26 cellular contexts compared by ENCODE assay signal in genomic region chr16:3348547-3349167, GRCh38. TPM values are rescaled to one million over a fixed set of nuclear protein-coding genes. Genes with fewer than 3 reads are reported as not detected.
DNase-seq lines count a peak whose midpoint lies in the region; ATAC-seq and TF ChIP-seq lines count a peak whose summit lies in the region.
"Had no signal": no experiment of that assay in that cellular context is flagged by ENCODE, and none has a peak within 500 bp of the region (broad histone marks: within the 10 kb centered on the region; RNA-seq: fewer than 3 reads in every experiment).

No MANE protein-coding gene starts in this region.

- H3K9ac ChIP-seq in SU-DHL-6 (ENCODE audit: low read length) = peak overlapping the region; percentile 56
- H3K9ac ChIP-seq: GM23248 had no signal

- no peak for TF ChIP-seq CTCF in SU-DHL-6 (IDR thresholded peaks at IDR 0.05; ENCODE audit: insufficient read depth, low read length, poor library complexity, severe bottlenecking)
- no peak for TF ChIP-seq CTCF in progenitor cell of endocrine pancreas (IDR thresholded peaks at IDR 0.05; ENCODE audit: unreplicated experiment)
- no peak for TF ChIP-seq CTCF in glutamatergic neuron (IDR thresholded peaks at IDR 0.05; ENCODE audit: partially characterized antibody, unreplicated experiment)

- H3K27me3 Mint-ChIP-seq in activated naive CD8-positive, alpha-beta T cell treated with anti-CD3 and anti-CD28 coated beads, Interleukin-2, amount 50 U/mL, for 24 hours = no peaks in the 10 kb centered on the region
- no peaks in the 10 kb centered on the region for H3K27me3 Mint-ChIP-seq in activated naive CD8-positive, alpha-beta T cell treated with anti-CD3 and anti-CD28 coated beads for 36 hours
- H3K27me3 Mint-ChIP-seq in progenitor cell of endocrine pancreas = peaks cover 3% of the 10 kb centered on the region
- H3K27me3 Mint-ChIP-seq in glutamatergic neuron (ENCODE audit: unreplicated experiment) = peaks cover 2% of the 10 kb centered on the region
- H3K27me3 Mint-ChIP-seq: naive B cell had no signal

- H3K9me2 ChIP-seq in SU-DHL-6 (replicated peaks; ENCODE audit: insufficient read depth, low read length) = no peaks in the 10 kb centered on the region

- ATAC-seq in activated naive CD8-positive, alpha-beta T cell treated with anti-CD3 and anti-CD28 coated beads, Interleukin-2, amount 50 U/mL, for 24 hours = peak; percentile 15

- no peaks in the 10 kb centered on the region for H3K79me2 ChIP-seq in SU-DHL-6 (ENCODE audit: insufficient read depth, low read length)

- H3K27ac Mint-ChIP-seq in activated naive CD8-positive, alpha-beta T cell treated with anti-CD3 and anti-CD28 coated beads, Interleukin-2, amount 50 U/mL, for 24 hours = no peak overlapping the region
- no peak overlapping the region for H3K27ac Mint-ChIP-seq in activated naive CD8-positive, alpha-beta T cell treated with anti-CD3 and anti-CD28 coated beads for 36 hours
- H3K27ac Mint-ChIP-seq in progenitor cell of endocrine pancreas (peak overlapping the region; percentile 16), glutamatergic neuron (ENCODE audit: unreplicated experiment) (no peak overlapping the region)

- H3F3A ChIP-seq in SU-DHL-6 (ENCODE audit: insufficient read depth) = peaks cover 39% of the 10 kb centered on the region

- H3K36me3 ChIP-seq in SU-DHL-6 (ENCODE audit: low read length) = no peaks in the 10 kb centered on the region
- H3K36me3 ChIP-seq: sigmoid colon had no signal

- H3K4me3 ChIP-seq in SU-DHL-6 (ENCODE audit: insufficient read depth, low read length, poor library complexity, severe bottlenecking) = peak overlapping the region; percentile 27
- H3K4me3 ChIP-seq: GM23248, sigmoid colon had no signal

- peak overlapping the region; percentile 95 for H3K27ac ChIP-seq in SU-DHL-6 (ENCODE audit: low read depth, low read length)
- H3K27ac ChIP-seq: C4-2B, epithelial cell of prostate, GM23248, sigmoid colon, VCaP had no signal

- no peaks in the 10 kb centered on the region for H3K36me3 Mint-ChIP-seq in activated naive CD8-positive, alpha-beta T cell treated with anti-CD3 and anti-CD28 coated beads, Interleukin-2, amount 50 U/mL, for 24 hours (ENCODE audit: low read depth)
- no peaks in the 10 kb centered on the region for H3K36me3 Mint-ChIP-seq in activated naive CD8-positive, alpha-beta T cell treated with anti-CD3 and anti-CD28 coated beads for 36 hours
- H3K36me3 Mint-ChIP-seq in progenitor cell of endocrine pancreas (ENCODE audit: insufficient read depth) (no peaks in the 10 kb centered on the region), glutamatergic neuron (ENCODE audit: unreplicated experiment) (no peaks in the 10 kb centered on the region)

- H3K27me3 ChIP-seq in SU-DHL-6 (ENCODE audit: low read length) = no peaks in the 10 kb centered on the region
- H3K27me3 ChIP-seq: sigmoid colon had no signal

- peak overlapping the region; percentile 58 for H3K4me2 ChIP-seq in SU-DHL-6 (ENCODE audit: low read depth, low read length, poor library complexity, severe bottlenecking)

- no peaks in the 10 kb centered on the region for H4K20me1 ChIP-seq in SU-DHL-6 (ENCODE audit: low read depth, low read length)

- intact Hi-C loops in posterior vena cava (cut with DNase I) = no loop called here

- H3K9me3 Mint-ChIP-seq in activated naive CD8-positive, alpha-beta T cell treated with anti-CD3 and anti-CD28 coated beads, Interleukin-2, amount 50 U/mL, for 24 hours = no peaks in the 10 kb centered on the region
- H3K9me3 Mint-ChIP-seq in activated naive CD8-positive, alpha-beta T cell treated with anti-CD3 and anti-CD28 coated beads for 36 hours = no peaks in the 10 kb centered on the region
- H3K9me3 Mint-ChIP-seq in progenitor cell of endocrine pancreas (ENCODE audit: low read depth) = peaks cover 7% of the 10 kb centered on the region
- peaks cover 3% of the 10 kb centered on the region for H3K9me3 Mint-ChIP-seq in glutamatergic neuron (ENCODE audit: unreplicated experiment)

- H3K9me3 ChIP-seq in SU-DHL-6 (ENCODE audit: insufficient read depth, low read length) = no peaks in the 10 kb centered on the region

- H2AFZ ChIP-seq in SU-DHL-6 (ENCODE audit: low read depth, low read length, severe bottlenecking) = peak overlapping the region; percentile 12
- H2AFZ ChIP-seq: GM23248 had no signal

- peaks cover 1% of the 10 kb centered on the region for H3K4me1 Mint-ChIP-seq in activated naive CD8-positive, alpha-beta T cell treated with anti-CD3 and anti-CD28 coated beads, Interleukin-2, amount 50 U/mL, for 24 hours
- peaks cover 6% of the 10 kb centered on the region for H3K4me1 Mint-ChIP-seq in activated naive CD8-positive, alpha-beta T cell treated with anti-CD3 and anti-CD28 coated beads for 36 hours
- H3K4me1 Mint-ChIP-seq in progenitor cell of endocrine pancreas (ENCODE audit: low read depth) = peaks cover 5% of the 10 kb centered on the region
- no peaks in the 10 kb centered on the region for H3K4me1 Mint-ChIP-seq in glutamatergic neuron (ENCODE audit: low read depth, unreplicated experiment)

- DNase-seq in activated naive CD8-positive, alpha-beta T cell treated with anti-CD3 and anti-CD28 coated beads, Interleukin-2, amount 50 U/mL, for 24 hours = no peak
- no peak for DNase-seq in activated naive CD8-positive, alpha-beta T cell treated with anti-CD3 and anti-CD28 coated beads for 36 hours
- DNase-seq in NCI-H1417 (lab: John Stamatoyannopoulos, UW) (peak; percentile 11 to 81 (median 45)), progenitor cell of endocrine pancreas (ENCODE audit: low spot score, unreplicated experiment) (no peak), glutamatergic neuron (no peak), GOT3 (lab: John Stamatoyannopoulos, UW) (no peak), posterior vena cava (ENCODE audit: low spot score) (no peak)
- DNase-seq: activated CD4-positive, alpha-beta T cell treated with anti-CD3 and anti-CD28 coated beads, Interleukin-2, amount 50 U/mL, for 4 hours; activated gamma-delta T cell treated with Interleukin-2 at 50 U/mL for 16 hours; amygdala; DMS 273 treated with DMSO at 0.1 percent for 48 hours; GM23248; hippocampal formation; IMR-90; naive B cell; NCI-H2029; NCI-H510A treated with DMSO at 0.1 percent for 48 hours; SHP77 treated with DMSO at 0.1 percent for 48 hours; sigmoid colon; T-helper 1 cell had no signal

- no peak overlapping the region for H3K4me3 Mint-ChIP-seq in activated naive CD8-positive, alpha-beta T cell treated with anti-CD3 and anti-CD28 coated beads, Interleukin-2, amount 50 U/mL, for 24 hours
- no peak overlapping the region for H3K4me3 Mint-ChIP-seq in activated naive CD8-positive, alpha-beta T cell treated with anti-CD3 and anti-CD28 coated beads for 36 hours
- no peak overlapping the region for H3K4me3 Mint-ChIP-seq in progenitor cell of endocrine pancreas (ENCODE audit: low read depth)
- no peak overlapping the region for H3K4me3 Mint-ChIP-seq in glutamatergic neuron (ENCODE audit: unreplicated experiment)
- H3K4me3 Mint-ChIP-seq: naive B cell had no signal

RNA-seq across cellular contexts. Expression of gene OR2C1, which starts 7.0 kb away (rescaled TPM):
- not detected for total RNA-seq in activated naive CD8-positive, alpha-beta T cell treated with anti-CD3 and anti-CD28 coated beads for 36 hours
- 0.19 TPM in 1 of 2 replicates, not detected in the other for total RNA-seq in progenitor cell of endocrine pancreas
- total RNA-seq in glutamatergic neuron (ENCODE audit: unreplicated experiment) = not detected
- not detected for total RNA-seq in posterior vena cava
- total RNA-seq: fibroblast of villous mesenchyme, GM23248, osteocyte had no signal

RNA-seq across cellular contexts. Expression of gene ZNF75A, which starts 43.4 kb away (rescaled TPM):
- 10 to 100 TPM; 34.2 to 35.5 TPM for total RNA-seq in activated naive CD8-positive, alpha-beta T cell treated with anti-CD3 and anti-CD28 coated beads for 36 hours
- total RNA-seq in progenitor cell of endocrine pancreas (57.4 and 58.7 TPM in 2 replicates), glutamatergic neuron (ENCODE audit: unreplicated experiment) (62.4 TPM), posterior vena cava (10 to 100 TPM; 17.5 to 21.3 TPM)

RNA-seq across cellular contexts. Expression of gene TIGD7, which starts 43.4 kb away (rescaled TPM):
- 1 to 10 TPM; 4.8 to 5.3 TPM for total RNA-seq in activated naive CD8-positive, alpha-beta T cell treated with anti-CD3 and anti-CD28 coated beads for 36 hours
- total RNA-seq in progenitor cell of endocrine pancreas (5.4 and 5.8 TPM in 2 replicates), glutamatergic neuron (ENCODE audit: unreplicated experiment) (8.6 TPM), posterior vena cava (1 to 10 TPM; 6.4 to 9.1 TPM)

RNA-seq across cellular contexts. Expression of gene ZSCAN32, which starts 52.1 kb away (rescaled TPM):
- 10 to 100 TPM; 14.0 to 16.7 TPM for total RNA-seq in activated naive CD8-positive, alpha-beta T cell treated with anti-CD3 and anti-CD28 coated beads for 36 hours
- 19.1 and 21.3 TPM in 2 replicates for total RNA-seq in progenitor cell of endocrine pancreas
- total RNA-seq in glutamatergic neuron (ENCODE audit: unreplicated experiment) = 14.9 TPM
- total RNA-seq in posterior vena cava = 10 to 100 TPM; 10.8 to 11.9 TPM

RNA-seq across cellular contexts. Expression of gene ZNF174, which starts 52.4 kb away (rescaled TPM):
- total RNA-seq in activated naive CD8-positive, alpha-beta T cell treated with anti-CD3 and anti-CD28 coated beads for 36 hours = 10 to 100 TPM in 1 of 2 experiments, 1 to 10 TPM in 1; 9.8 to 10.5 TPM
- 13.5 and 13.6 TPM in 2 replicates for total RNA-seq in progenitor cell of endocrine pancreas
- total RNA-seq in glutamatergic neuron (ENCODE audit: unreplicated experiment) = 16.3 TPM
- 1 to 10 TPM; 7.1 to 8.2 TPM for total RNA-seq in posterior vena cava

Comparison
In these comparisons a context has a peak if more than half of its experiments do, and no peak if none do; other contexts are left out.
1. DNase-seq: peak in NCI-H1417 (3 of 3); none in activated naive CD8-positive, alpha-beta T cell treated with anti-CD3 and anti-CD28 coated beads, Interleukin-2, amount 50 U/mL, for 24 hours (single experiment), activated naive CD8-positive, alpha-beta T cell treated with anti-CD3 and anti-CD28 coated beads for 36 hours (single experiment), progenitor cell of endocrine pancreas (single experiment), glutamatergic neuron (single experiment), GOT3 (single experiment) and posterior vena cava (single experiment).